Comparison of ENCODE assay signal across 10 cellular contexts in the genomic region with DNA sequence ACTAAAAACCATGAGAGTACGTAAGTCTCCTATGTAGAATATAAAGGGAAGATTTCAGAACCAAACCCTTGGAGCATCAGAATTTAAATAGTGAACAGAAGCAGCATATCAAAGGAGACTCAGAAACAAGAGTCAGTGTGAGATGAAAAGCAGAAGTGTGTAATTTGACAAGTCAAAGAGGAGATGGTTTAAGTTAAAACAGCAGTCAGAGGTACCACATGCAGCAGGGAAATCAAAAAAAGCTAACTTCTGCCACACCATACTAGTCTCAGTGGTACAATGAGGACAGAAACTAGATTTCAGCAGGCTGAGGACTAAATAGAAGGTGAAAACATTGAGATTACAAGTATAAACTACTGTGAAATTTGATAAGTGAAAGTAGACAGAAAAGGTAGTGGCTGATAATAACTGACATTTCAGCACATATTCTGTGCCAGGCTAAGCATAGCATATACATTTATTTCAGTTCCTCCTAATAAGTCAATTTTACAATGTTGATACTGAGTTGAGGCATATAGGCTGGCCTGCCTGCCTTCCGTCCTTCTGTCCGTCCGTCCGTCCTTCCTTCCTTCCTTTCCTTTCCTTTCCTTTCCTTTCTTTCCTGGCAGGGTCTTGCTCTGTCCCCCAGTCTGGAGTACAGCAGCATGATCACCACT. TPM values are rescaled to one million over a fixed set of nuclear protein-coding genes. Genes with fewer than 3 reads are reported as not detected.
A peak's percentile ranks its signal among the peaks of the same experiment; 100 is the strongest.
DNase-seq lines count a peak whose midpoint lies in the region; ATAC-seq, FAIRE-seq and TF ChIP-seq lines count a peak whose summit lies in the region.
"Had no signal": no experiment of that assay in that cellular context is flagged by ENCODE, and none has a peak within 500 bp of the region (broad histone marks: within the 10 kb centered on the region; RNA-seq: fewer than 3 reads in every experiment).

No MANE protein-coding gene starts in this region.

- TF ChIP-seq CTCF in HepG2 (CRISPR knock-in tag; IDR thresholded peaks at IDR 0.05) (no peak), right lobe of liver (IDR thresholded peaks at IDR 0.05) (no peak), HEK293 (tag by site-specific recombination; IDR thresholded peaks at IDR 0.05) (no peak)

- no peak overlapping the region for H3K4me3 Mint-ChIP-seq in stimulated activated memory B cell treated with anti-CD40 and anti-IgM and Interleukin-4, amounts not matched to agents 10 μg/mL and 1 μg/mL and 100 μg/mL, for 72 hours

- POLR2A ChIA-PET in HepG2 (lab: Yijun Ruan, JAX) (interaction anchor here (1.8 kb wide), 1 partner anchor 13 kb away, joined by 8 read pairs; the partner anchor contains the start of gene SUCO), HEK293 (lab: Yijun Ruan, JAX) (interaction anchor here (1.6 kb wide), 1 partner anchor 13 kb away, joined by 7 read pairs; the partner anchor contains the start of gene SUCO)

- H3K9me3 ChIP-seq in HepG2 (ENCODE audit: low read length) (no peaks in the 10 kb centered on the region), right lobe of liver (no peaks in the 10 kb centered on the region), HEK293 (ENCODE audit: control insufficient read depth, insufficient read depth, low read depth, low read length) (no peaks in the 10 kb centered on the region)

- no peak for FAIRE-seq in HepG2 (lab: Jason Lieb, UNC)

- H4K20me1 ChIP-seq in HepG2 (ENCODE audit: insufficient read depth, low read length): 0 out of 2 replicates have a peak, but pooled peaks cover 4% of the 10 kb centered on the region

- no peak for TF ChIP-seq RAD21 in HepG2 (CRISPR knock-in tag; IDR thresholded peaks at IDR 0.05)

- TF ChIP-seq EP300 in HepG2 (IDR thresholded peaks at IDR 0.05; ENCODE audit: low read depth in 2 of 2, low read length in 2 of 2) (no peak), HepG2 (CRISPR knock-in tag; IDR thresholded peaks at IDR 0.05; ENCODE audit: borderline replicate concordance) (no peak)

- H2AFZ ChIP-seq in HepG2 (ENCODE audit: low read length): no peak overlapping the region

- no peaks in the 10 kb centered on the region for H3K27me3 Mint-ChIP-seq in stimulated activated memory B cell treated with anti-CD40 and anti-IgM and Interleukin-4, amounts not matched to agents 10 μg/mL and 1 μg/mL and 100 μg/mL, for 72 hours

- DNase-seq in HepG2 (ENCODE audit: low spot score) (no peak), right lobe of liver (no peak), H7 (no peak)
- DNase-seq in stimulated activated CD8-positive, alpha-beta memory T cell treated with anti-CD3 and anti-CD28 coated beads, Interleukin-4, amount 100 ng/mL, for 48 hours: no peak
- DNase-seq in stimulated activated CD4-positive, alpha-beta T cell treated with anti-CD3 and anti-CD28 coated beads, Interleukin-2, amount 100 ng/mL, for 48 hours: no peak
- DNase-seq: NCI-H2029 had no signal

- in situ Hi-C loops in HepG2 (cut with HindIII; ENCODE audit: extremely low pct_ligation_motif_present, low pct_unique_long_range_greater_than_20kb): no loop called here

- no peak overlapping the region for H3K4me2 ChIP-seq in HepG2 (ENCODE audit: low read depth, low read length)

- CTCF ChIA-PET in HepG2 (lab: Yijun Ruan, JAX; ENCODE audit: low intra/inter-chr PET ratio, low total read pairs) (no interaction called here), HEK293 (lab: Yijun Ruan, JAX) (interaction anchor here (0.6 to 1.2 kb wide), 4 partner anchors 85 to 174 kb away, joined by 3 to 7 read pairs (median 4); no protein-coding TSS in a partner anchor)

- intact Hi-C loops in HepG2 (cut with micrococcal nuclease; ENCODE audit: unreplicated experiment) (no loop called here), right lobe of liver (cut with DNase I) (no loop called here)

- H3K27ac ChIP-seq in HepG2 (ENCODE audit: extremely low read length, insufficient read depth, low read length) (no peak overlapping the region), right lobe of liver (no peak overlapping the region), HEK293 (ENCODE audit: extremely low read depth, low read depth, low read length) (no peak overlapping the region)
- H3K27ac ChIP-seq: SK-N-MC had no signal

- peaks cover 52% of the 10 kb centered on the region for H3K4me1 Mint-ChIP-seq in stimulated activated memory B cell treated with anti-CD40 and anti-IgM and Interleukin-4, amounts not matched to agents 10 μg/mL and 1 μg/mL and 100 μg/mL, for 72 hours

- H3K27me3 ChIP-seq in HepG2 (ENCODE audit: control insufficient read depth in 1 of 2, insufficient read depth in 2 of 2, low read length in 2 of 2): no peaks in the 10 kb centered on the region
- H3K27me3 ChIP-seq in right lobe of liver: no peaks in the 10 kb centered on the region
- no peaks in the 10 kb centered on the region for H3K27me3 ChIP-seq in H7 (ENCODE audit: control insufficient read depth, insufficient read depth, low read length)

- no peaks in the 10 kb centered on the region for H3K9me3 Mint-ChIP-seq in stimulated activated memory B cell treated with anti-CD40 and anti-IgM and Interleukin-4, amounts not matched to agents 10 μg/mL and 1 μg/mL and 100 μg/mL, for 72 hours

- TF ChIP-seq POLR2A in HepG2 (IDR thresholded peaks at IDR 0.05; ENCODE audit: insufficient read depth in 1 of 2, low read depth in 2 of 2, low read length in 2 of 2) (no peak), right lobe of liver (IDR thresholded peaks at IDR 0.05) (no peak)

- H3K36me3 ChIP-seq in HepG2 (replicated peaks in 1 of 2; ENCODE audit: control insufficient read depth in 1 of 2, insufficient read depth in 2 of 2, low read length in 2 of 2) (no peaks in the 10 kb centered on the region; a peak in 1 of 5 replicates), right lobe of liver (no peaks in the 10 kb centered on the region), HEK293 (ENCODE audit: control insufficient read depth in 2 of 2, insufficient read depth in 1 of 2, low read length in 2 of 2) (no peaks in the 10 kb centered on the region), H7 (replicated peaks; ENCODE audit: control insufficient read depth, insufficient read depth, low read length) (no peaks in the 10 kb centered on the region)

- TSS peak; percentile 7 for BruUV-seq in HepG2 (replicated peaks; lab: Mats Ljungman, UMichigan)

- peaks cover 27% of the 10 kb centered on the region; the same call in 1 of the 2 replicates for H3K4me1 ChIP-seq in HepG2 (ENCODE audit: insufficient read depth, low read length)
- peaks cover 0 to 10% (median 4%) of the 10 kb centered on the region in 4 donors for H3K4me1 ChIP-seq in right lobe of liver
- peaks cover 9% of the 10 kb centered on the region for H3K4me1 ChIP-seq in HEK293 (ENCODE audit: control insufficient read depth, insufficient read depth, low read length)

- no peak overlapping the region for H3K9ac ChIP-seq in HepG2 (ENCODE audit: insufficient read depth, low read depth, low read length)

- H3K27ac Mint-ChIP-seq in stimulated activated memory B cell treated with anti-CD40 and anti-IgM and Interleukin-4, amounts not matched to agents 10 μg/mL and 1 μg/mL and 100 μg/mL, for 72 hours: no peak overlapping the region

- peaks cover 97% of the 10 kb centered on the region for H3K79me2 ChIP-seq in HepG2 (ENCODE audit: insufficient read depth, low read length)

- no peak overlapping the region for H3K4me3 ChIP-seq in HepG2 (replicated peaks in 1 of 3; ENCODE audit: insufficient read depth in 1 of 3, low read depth in 2 of 3, low read length in 3 of 3)
- no peak overlapping the region for H3K4me3 ChIP-seq in right lobe of liver
- no peak overlapping the region for H3K4me3 ChIP-seq in HEK293 (ENCODE audit: low read depth, low read length)
- no peak overlapping the region for H3K4me3 ChIP-seq in H7 (ENCODE audit: insufficient read depth, low read depth, low read length)
- H3K4me3 ChIP-seq: SK-N-MC had no signal

- WGBS in HepG2 (ENCODE audit: low lambda C conversion rate): 98% methylated on average over 5 of the region's 5 CpGs
- 94% methylated on average over 5 of the region's 5 CpGs for WGBS in right lobe of liver (ENCODE audit: insufficient coverage, low coverage, low lambda C conversion rate, missing lambda C conversion rate)

- H3K36me3 Mint-ChIP-seq in stimulated activated memory B cell treated with anti-CD40 and anti-IgM and Interleukin-4, amounts not matched to agents 10 μg/mL and 1 μg/mL and 100 μg/mL, for 72 hours: peaks cover 5% of the 10 kb centered on the region

- ATAC-seq in HepG2 (no peak), right lobe of liver (no peak), HG03520 (IDR thresholded peaks at IDR 0.05; ENCODE audit: unreplicated experiment) (peak; percentile 76)
- ATAC-seq in stimulated activated memory B cell treated with anti-CD40 and anti-IgM and Interleukin-4, amounts not matched to agents 10 μg/mL and 1 μg/mL and 100 μg/mL, for 72 hours: peak; percentile 84

TF ChIP-seq in HepG2, 621 proteins besides CTCF, POLR2A, EP300 and RAD21 (continues in another document):
- no peak for TF ChIP-seq NRL (CRISPR knock-in tag; IDR thresholded peaks at IDR 0.05; ENCODE audit: borderline replicate concordance)

RNA-seq across cellular contexts. Expression of gene SUCO, which starts 12.5 kb away (rescaled TPM):
- total RNA-seq in HepG2 (2016; rRNA removed; fragmentation: Illumina TruSeq; extraction: Trizol) (17.0 and 25.5 TPM in 2 replicates), right lobe of liver (10 to 100 TPM in 3 of 6 experiments, 1 to 10 TPM in 3; 6.6 to 17.9 (median 11.2) TPM)
- total RNA-seq in HepG2 (2016; cell fraction: cytosol; rRNA removed; fragmentation: Illumina TruSeq; extraction: Trizol; ENCODE audit: low read depth): 65.9 and 70.2 TPM in 2 replicates
- total RNA-seq in HepG2 (2016; cell fraction: insoluble cytoplasmic fraction; rRNA removed; fragmentation: Illumina TruSeq; extraction: Trizol): 13.9 and 25.8 TPM in 2 replicates
- total RNA-seq in HepG2 (2016; cell fraction: membrane; rRNA removed; fragmentation: Illumina TruSeq; extraction: Trizol): 31.7 and 38.0 TPM in 2 replicates
- total RNA-seq in HepG2 (2016; cell fraction: nucleus; rRNA removed; fragmentation: Illumina TruSeq; extraction: Trizol): 35.3 and 38.4 TPM in 2 replicates
- polyA plus RNA-seq in HepG2 (2011; rRNA removed): 9.7 and 12.6 TPM in 2 replicates
- 3.5 and 6.2 TPM in 2 replicates for polyA plus RNA-seq in HepG2 (2011; cell fraction: cytosol; rRNA removed)
- polyA plus RNA-seq in HepG2 (2011; cell fraction: nucleus; rRNA removed): 8.8 and 9.3 TPM in 2 replicates
- polyA plus RNA-seq in HepG2 (2012): 13.9 and 15.7 TPM in 2 replicates
- polyA plus RNA-seq in HepG2 (2016; cell fraction: cytosol; fragmentation: Illumina TruSeq; extraction: Trizol; ENCODE audit: low read depth): 0.59 and 1.2 TPM in 2 replicates
- polyA plus RNA-seq in HepG2 (2016; cell fraction: insoluble cytoplasmic fraction; fragmentation: Illumina TruSeq; extraction: Trizol; ENCODE audit: low read depth): 7.9 and 9.1 TPM in 2 replicates
- polyA plus RNA-seq in HepG2 (2016; cell fraction: membrane; fragmentation: Illumina TruSeq; extraction: Trizol; ENCODE audit: low read depth): 2.2 and 2.3 TPM in 2 replicates
- polyA plus RNA-seq in HepG2 (2016; cell fraction: nucleus; fragmentation: Illumina TruSeq; extraction: Trizol; ENCODE audit: insufficient read depth, low read depth): 30.4 and 33.6 TPM in 2 replicates
- 7.9 and 9.5 TPM in 2 replicates for polyA minus RNA-seq in HepG2 (2011; rRNA and poly(A)+ RNA removed; ENCODE audit: low replicate concordance)
- polyA minus RNA-seq in HepG2 (2011; cell fraction: cytosol; rRNA and poly(A)+ RNA removed): 16.8 and 28.4 TPM in 2 replicates
- 75.8 and 83.0 TPM in 2 replicates for polyA minus RNA-seq in HepG2 (2011; cell fraction: nucleus; rRNA and poly(A)+ RNA removed)
- total RNA-seq in H7 (2014; rRNA removed; shearing (Covaris generic)): 32.7 and 44.7 TPM in 2 replicates

Comparison
In these comparisons a context has a peak if more than half of its experiments do, and no peak if none do; other contexts are left out.
1. ATAC-seq: peak in HG03520 (single experiment) and stimulated activated memory B cell treated with anti-CD40 and anti-IgM and Interleukin-4, amounts not matched to agents 10 μg/mL and 1 μg/mL and 100 μg/mL, for 72 hours (single experiment); none in HepG2 (single experiment) and right lobe of liver (0 of 4).